23 cellular contexts compared by ENCODE assay signal in genomic region chrX:54933150-54933826, GRCh38. TPM values are rescaled to one million over a fixed set of nuclear protein-coding genes. Genes with fewer than 3 reads are reported as not detected.
A peak's percentile ranks its signal among the peaks of the same experiment; 100 is the strongest.
DNase-seq lines count a peak whose midpoint lies in the region; ATAC-seq, FAIRE-seq and TF ChIP-seq lines count a peak whose summit lies in the region.
"Had no signal": no experiment of that assay in that cellular context is flagged by ENCODE, and none has a peak within 500 bp of the region (broad histone marks: within the 10 kb centered on the region; RNA-seq: fewer than 3 reads in every experiment).

No MANE protein-coding gene starts in this region.

- no peak overlapping the region for H3K9ac ChIP-seq in astrocyte (ENCODE audit: low read length)
- H3K9ac ChIP-seq: BLaER1 had no signal

- H2AFZ ChIP-seq in astrocyte (ENCODE audit: low read depth, low read length): no peak overlapping the region

- no peaks in the 10 kb centered on the region for H3K27me3 ChIP-seq in astrocyte (ENCODE audit: insufficient read depth, low read length)
- H3K27me3 ChIP-seq: BE2C had no signal

- H3K4me1 ChIP-seq in astrocyte (ENCODE audit: insufficient read depth, low read length): no peaks in the 10 kb centered on the region
- H3K4me1 ChIP-seq: BE2C, BLaER1 had no signal

- H3K79me2 ChIP-seq in astrocyte (ENCODE audit: insufficient read depth, low read length): no peaks in the 10 kb centered on the region

- H3K36me3 Mint-ChIP-seq in astrocyte (ENCODE audit: low read depth, unreplicated experiment): peaks cover 8% of the 10 kb centered on the region
- H3K36me3 Mint-ChIP-seq in nephron progenitor cell (ENCODE audit: low read depth): peaks cover 19% of the 10 kb centered on the region
- H3K36me3 Mint-ChIP-seq: CD14-positive monocyte; CD4-positive, alpha-beta memory T cell; CD4-positive, CD25-positive, alpha-beta regulatory T cell; CD8-positive, alpha-beta memory T cell had no signal

- H3K9me3 Mint-ChIP-seq in astrocyte (ENCODE audit: unreplicated experiment) (no peaks in the 10 kb centered on the region), nephron progenitor cell (peaks cover 38% of the 10 kb centered on the region)
- H3K9me3 Mint-ChIP-seq: CD8-positive, alpha-beta memory T cell had no signal

- no peak overlapping the region for H3K4me3 Mint-ChIP-seq in astrocyte (ENCODE audit: unreplicated experiment)
- H3K4me3 Mint-ChIP-seq in nephron progenitor cell: no peak overlapping the region
- H3K4me3 Mint-ChIP-seq: CD14-positive monocyte; CD4-positive, alpha-beta memory T cell; CD4-positive, CD25-positive, alpha-beta regulatory T cell; CD8-positive, alpha-beta memory T cell had no signal

- peak; percentile 23 for FAIRE-seq in astrocyte (lab: Jason Lieb, UNC)
- FAIRE-seq: A204.1, G401.6, GM12891, GM19239 had no signal

- H3K27ac Mint-ChIP-seq in astrocyte (ENCODE audit: unreplicated experiment) (no peak overlapping the region), nephron progenitor cell (peak overlapping the region; percentile 8)
- H3K27ac Mint-ChIP-seq: CD4-positive, CD25-positive, alpha-beta regulatory T cell; CD8-positive, alpha-beta memory T cell had no signal

- H3K4me2 ChIP-seq in astrocyte (ENCODE audit: low read length): no peak overlapping the region
- H3K4me2 ChIP-seq: BLaER1 had no signal

- no peak overlapping the region for H3K27ac ChIP-seq in astrocyte (ENCODE audit: low read depth, low read length)
- H3K27ac ChIP-seq: BLaER1 had no signal

- H3K36me3 ChIP-seq in astrocyte (ENCODE audit: insufficient read depth, low read length): peaks cover 2% of the 10 kb centered on the region
- H3K36me3 ChIP-seq: BE2C, BLaER1 had no signal

- no peak for DNase-seq in astrocyte (ENCODE audit: low read depth)
- DNase-seq in mesenteric fat pad (ENCODE audit: low spot score): peak; percentile 78
- DNase-seq in nephron progenitor cell: no peak
- DNase-seq in DMS153 (lab: John Stamatoyannopoulos, UW): no peak
- DNase-seq in NCI-H2107 treated with DMSO at 0.1 percent for 48 hours (lab: John Stamatoyannopoulos, UW; ENCODE audit: unreplicated experiment): no peak
- DNase-seq: 8988T; ACHN; BE2C; C1 segment of cervical spinal cord; CD4-positive, alpha-beta memory T cell; CD4-positive, CD25-positive, alpha-beta regulatory T cell; CD8-positive, alpha-beta memory T cell; COR-L47; DMS 273 treated with DMSO at 0.1 percent for 48 hours; DMS79 treated with DMSO at 0.1 percent for 48 hours; GF-D8 had no signal

- H3K9me3 ChIP-seq in astrocyte (ENCODE audit: insufficient read depth, low read depth, low read length): no peaks in the 10 kb centered on the region
- H3K9me3 ChIP-seq: BE2C, BLaER1 had no signal

- H3K4me3 ChIP-seq in astrocyte (ENCODE audit: insufficient read depth, low read depth, low read length): no peak overlapping the region
- H3K4me3 ChIP-seq: BLaER1 had no signal

- no peak for ATAC-seq in HG03342 (IDR thresholded peaks at IDR 0.05; ENCODE audit: unreplicated experiment)

- H3K27me3 Mint-ChIP-seq in astrocyte (ENCODE audit: low read depth, unreplicated experiment) (no peaks in the 10 kb centered on the region), nephron progenitor cell (ENCODE audit: low read depth, poor library complexity) (no peaks in the 10 kb centered on the region)
- H3K27me3 Mint-ChIP-seq: CD4-positive, alpha-beta memory T cell; CD4-positive, CD25-positive, alpha-beta regulatory T cell had no signal

- TF ChIP-seq CTCF in astrocyte (IDR thresholded peaks at IDR 0.05; ENCODE audit: insufficient read depth, low read depth, low read length): no peak
- TF ChIP-seq CTCF in nephron progenitor cell (IDR thresholded peaks at IDR 0.05): no peak

- no peaks in the 10 kb centered on the region for H3K4me1 Mint-ChIP-seq in astrocyte (ENCODE audit: low read depth, unreplicated experiment)
- H3K4me1 Mint-ChIP-seq in nephron progenitor cell: no peaks in the 10 kb centered on the region
- H3K4me1 Mint-ChIP-seq: CD14-positive monocyte; CD4-positive, alpha-beta memory T cell; CD4-positive, CD25-positive, alpha-beta regulatory T cell; CD8-positive, alpha-beta memory T cell had no signal

- no peaks in the 10 kb centered on the region for H4K20me1 ChIP-seq in astrocyte (ENCODE audit: insufficient read depth, low read length)
- H4K20me1 ChIP-seq: BLaER1 had no signal

RNA-seq across cellular contexts. Expression of gene TRO, which starts 12.7 kb away (rescaled TPM):
- total RNA-seq in astrocyte (83.9 and 86.6 TPM in 2 replicates), mesenteric fat pad (3.9 TPM)

Comparison
In these comparisons a context has a peak if more than half of its experiments do, and no peak if none do; other contexts are left out.
1. RNA of gene TRO, which starts 12.7 kb away (total RNA-seq): 83.9 to 86.6 TPM in astrocyte; 3.9 TPM in mesenteric fat pad (single experiment); every median in the first group is over 10 times any median in the second.